Comparison of ENCODE assay signal across 19 cellular contexts in genomic region chr16:631808-632358, GRCh38.
"Had no signal": no experiment of that assay in that cellular context is flagged by ENCODE, and none has a peak within 500 bp of the region (broad histone marks: within the 10 kb centered on the region; RNA-seq: fewer than 3 reads in every experiment).

No MANE protein-coding gene starts in this region.

- H3K36me3 ChIP-seq: uterus had no signal

- H3K4me3 ChIP-seq: adrenal gland, esophagus muscularis mucosa, gastroesophageal sphincter, heart right ventricle, left lung, mucosa of descending colon, tibial artery, uterus had no signal

- ATAC-seq: activated CD4-positive, alpha-beta T cell treated with anti-CD3 and anti-CD28 coated beads for 36 hours; activated naive CD4-positive, alpha-beta T cell treated with anti-CD3 and anti-CD28 coated beads, Interleukin-2, amount 50 U/mL, for 72 hours; gastroesophageal sphincter; heart right ventricle had no signal

- FAIRE-seq: endothelial cell of umbilical vein had no signal

- H3K27me3 ChIP-seq: adrenal gland, heart right ventricle, uterus had no signal

- H3K27ac ChIP-seq: adrenal gland, esophagus muscularis mucosa, gastroesophageal sphincter, heart right ventricle, left lung, tibial artery, uterus had no signal

- H3K9me3 ChIP-seq: adrenal gland, esophagus muscularis mucosa, gastroesophageal sphincter, heart right ventricle, left lung, mucosa of descending colon, tibial artery, uterus had no signal

- DNase-seq: activated CD4-positive, alpha-beta T cell treated with anti-CD3 and anti-CD28 coated beads for 36 hours; activated CD4-positive, alpha-beta T cell treated with anti-CD3 and anti-CD28 coated beads, Interleukin-2, amount 50 U/mL, for 48 hours; activated gamma-delta T cell treated with Interleukin-2 at 50 U/mL for 16 hours; effector memory CD4-positive, alpha-beta T cell; heart right ventricle; naive B cell; occipital lobe; stimulated activated CD4-positive, alpha-beta T cell treated with anti-CD3 and anti-CD28 coated beads, Interleukin-1b, Interleukin-23, amount 100 ng/mL, for 48 hours; stimulated activated CD8-positive, alpha-beta memory T cell treated with anti-CD3 and anti-CD28 coated beads, Interleukin-4, amount 100 ng/mL, for 48 hours; stimulated activated naive CD4-positive, alpha-beta T cell treated with Interleukin-2 at 50 U/mL for 16 hours; tibial artery had no signal
